ENCODE assay signal across 33 cellular contexts in the genomic region with DNA sequence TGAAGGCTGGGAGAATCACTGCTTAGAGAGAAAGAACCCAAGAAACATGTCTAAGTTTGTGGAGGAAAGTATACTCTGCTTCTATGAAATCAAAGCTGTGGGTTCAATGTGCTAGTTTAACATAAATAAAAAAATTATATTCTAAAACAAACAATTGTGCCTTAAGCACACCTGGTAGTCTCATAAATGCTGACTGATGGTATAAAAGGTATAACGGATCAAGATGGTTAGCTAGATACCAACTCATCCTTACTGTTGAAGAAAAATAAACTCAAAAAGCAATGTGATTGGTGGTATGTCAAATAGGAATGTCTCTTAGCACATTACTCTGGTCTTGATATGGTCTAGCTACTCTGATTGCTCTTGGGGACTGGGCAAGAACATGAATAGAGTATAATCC.
"Had no signal": no experiment of that assay in that cellular context is flagged by ENCODE, and none has a peak within 500 bp of the region (broad histone marks: within the 10 kb centered on the region; RNA-seq: fewer than 3 reads in every experiment).

No MANE protein-coding gene starts in this region.

- FAIRE-seq: colon, TTC549 had no signal

- H3K27me3 ChIP-seq: adrenal gland, body of pancreas, brain microvascular endothelial cell, breast epithelium had no signal

- H3K9me3 ChIP-seq: adrenal gland, body of pancreas, breast epithelium had no signal

- H3K4me3 ChIP-seq: adrenal gland, body of pancreas, breast epithelium had no signal

- H3K4me1 ChIP-seq: adrenal gland, body of pancreas, breast epithelium had no signal

- DNase-seq: activated B cell treated with CpG ODN at 0.5 μM for 24 hours; activated CD4-positive, alpha-beta memory T cell treated with anti-CD3 and anti-CD28 coated beads for 36 hours; activated CD4-positive, alpha-beta T cell treated with anti-CD3 and anti-CD28 coated beads for 4 hours; activated CD4-positive, alpha-beta T cell treated with anti-CD3 and anti-CD28 coated beads, Interleukin-2, amount 10 ng/mL, durations not matched to agents 24 days and 14 days; activated CD4-positive, alpha-beta T cell treated with anti-CD3 and anti-CD28 coated beads, Interleukin-2, amount 50 U/mL, for 1 hour; activated CD4-positive, alpha-beta T cell treated with anti-CD3 and anti-CD28 coated beads, Interleukin-2, amount 50 U/mL, for 4 hours; activated CD4-positive, CD25-positive, alpha-beta regulatory T cell treated with anti-CD3 and anti-CD28 coated beads, Interleukin-2, amount 50 U/mL, for 72 hours; activated CD8-positive, alpha-beta memory T cell treated with anti-CD3 and anti-CD28 coated beads, Interleukin-2, amount 50 U/mL, for 4 hours; activated CD8-positive, alpha-beta T cell treated with anti-CD3 and anti-CD28 coated beads for 36 hours; activated effector memory CD4-positive, alpha-beta T cell treated with anti-CD3 and anti-CD28 coated beads, Interleukin-2, amount 50 U/mL, for 16 hours; activated gamma-delta T cell treated with Interleukin-2 at 50 U/mL for 16 hours; activated naive CD4-positive, alpha-beta T cell; activated naive CD4-positive, alpha-beta T cell treated with anti-CD3 and anti-CD28 coated beads for 36 hours; activated naive CD4-positive, alpha-beta T cell treated with anti-CD3 and anti-CD28 coated beads, Interleukin-2, amount 50 U/mL, for 16 hours; activated naive CD8-positive, alpha-beta T cell treated with anti-CD3 and anti-CD28 coated beads for 36 hours; activated T-cell treated with anti-CD3 and anti-CD28 coated beads for 4 hours; activated T-cell treated with anti-CD3 and anti-CD28 coated beads, Interleukin-2, amount 50 U/mL, for 1 hour; activated T-cell treated with anti-CD3 and anti-CD28 coated beads, Interleukin-2, amount 50 U/mL, for 4 hours; activated T-cell treated with anti-CD3 and anti-CD28 coated beads, Interleukin-2, amount 50 U/mL, for 72 hours; adrenal gland; amniotic stem cell; aorta; body of pancreas; brain microvascular endothelial cell; central memory CD4-positive, alpha-beta T cell; T-helper 2 cell; T-helper 9 cell had no signal

- H3K36me3 ChIP-seq: adrenal gland, brain microvascular endothelial cell, breast epithelium had no signal

- ATAC-seq: activated CD8-positive, alpha-beta T cell treated with anti-CD3 and anti-CD28 coated beads for 36 hours; activated naive CD4-positive, alpha-beta T cell treated with anti-CD3 and anti-CD28 coated beads, Interleukin-2, amount 50 U/mL, for 72 hours; activated T-cell treated with anti-CD3 and anti-CD28 coated beads, Interleukin-2, amount 50 U/mL, for 4 hours; activated T-cell treated with anti-CD3 and anti-CD28 coated beads, Interleukin-2, amount 50 U/mL, for 72 hours; activated T-helper 17 cell treated with anti-CD3 and anti-CD28 coated beads, Interleukin-2, amount 50 U/mL, for 72 hours; body of pancreas had no signal

- H3K27ac ChIP-seq: adrenal gland, body of pancreas, brain microvascular endothelial cell, breast epithelium, VCaP had no signal
